ENCODE assay signal across 13 cellular contexts in the genomic region with DNA sequence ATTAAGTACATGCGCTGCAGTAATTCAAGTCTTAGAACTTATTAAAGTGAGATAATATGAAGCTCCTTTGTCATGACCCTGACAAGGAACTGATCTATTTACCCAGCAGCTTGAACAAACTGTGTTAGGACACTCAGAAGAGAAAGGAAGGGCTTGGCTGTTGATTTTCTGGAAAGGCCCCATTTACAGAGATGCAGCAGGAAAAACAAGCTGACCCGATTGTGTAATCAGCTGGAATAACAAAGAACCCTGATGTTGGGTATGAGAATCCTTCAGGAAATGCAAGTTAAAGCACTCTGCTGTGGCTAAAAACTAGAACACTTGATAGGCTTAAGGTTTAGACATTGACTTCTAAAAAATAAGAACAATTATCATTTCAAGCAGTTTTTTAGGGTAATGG.
DNase-seq lines count a peak whose midpoint lies in the region; ATAC-seq and TF ChIP-seq lines count a peak whose summit lies in the region.
"Had no signal": no experiment of that assay in that cellular context is flagged by ENCODE, and none has a peak within 500 bp of the region (broad histone marks: within the 10 kb centered on the region; RNA-seq: fewer than 3 reads in every experiment).

No MANE protein-coding gene starts in this region.

- peak; percentile 48 for DNase-seq in ELF-1 (ENCODE audit: low read depth, low spot score)
- DNase-seq in amniotic epithelial cell (ENCODE audit: low read depth) = peak; percentile 69
- peak; percentile 39 for DNase-seq in pulmonary artery endothelial cell (ENCODE audit: low read depth, low spot score)
- DNase-seq in superior temporal gyrus (ENCODE audit: extremely low spot score) = no peak
- no peak for DNase-seq in Calu3
- DNase-seq in stimulated activated naive CD8-positive, alpha-beta T cell treated with anti-CD3 and anti-CD28 coated beads, Interleukin-15, Interleukin-2, amounts not matched to agents 100 U/mL and 50 U/mL, for 24 hours = no peak
- DNase-seq in CD4-positive, alpha-beta memory T cell = no peak
- DNase-seq: activated CD4-positive, alpha-beta T cell treated with anti-CD3 and anti-CD28 coated beads, Interleukin-2, amount 10 ng/mL, durations not matched to agents 7 days and 5 days; activated naive CD8-positive, alpha-beta T cell treated with anti-CD3 and anti-CD28 coated beads for 36 hours; glutamatergic neuron; HCEC 1CT; NCI-H1436 treated with DMSO at 0.1 percent for 48 hours had no signal

- peaks cover 0 to 8% (median 2%) of the 10 kb centered on the region in 3 donors for H3K4me1 ChIP-seq in gastroesophageal sphincter
- no peaks in the 10 kb centered on the region for H3K4me1 ChIP-seq in CD4-positive, alpha-beta memory T cell (ENCODE audit: insufficient read depth, low read length)

- TF ChIP-seq POLR2A in gastroesophageal sphincter (IDR thresholded peaks at IDR 0.05) = no peak

- no peaks in the 10 kb centered on the region for H3K36me3 ChIP-seq in gastroesophageal sphincter
- H3K36me3 ChIP-seq in CD4-positive, alpha-beta memory T cell (ENCODE audit: insufficient read depth, low read length) = no peaks in the 10 kb centered on the region

- no peak for TF ChIP-seq EP300 in gastroesophageal sphincter (IDR thresholded peaks at IDR 0.05)

- H3K4me1 Mint-ChIP-seq in Calu3 (ENCODE audit: low read depth, unreplicated experiment) = no peaks in the 10 kb centered on the region
- no peaks in the 10 kb centered on the region for H3K4me1 Mint-ChIP-seq in CD4-positive, alpha-beta memory T cell
- H3K4me1 Mint-ChIP-seq: activated CD4-positive, alpha-beta T cell treated with anti-CD3 and anti-CD28 coated beads, Interleukin-2, amount 10 ng/mL, durations not matched to agents 7 days and 5 days; activated naive CD8-positive, alpha-beta T cell treated with anti-CD3 and anti-CD28 coated beads for 36 hours had no signal

- H3K9me3 ChIP-seq in gastroesophageal sphincter = no peaks in the 10 kb centered on the region
- no peaks in the 10 kb centered on the region for H3K9me3 ChIP-seq in CD4-positive, alpha-beta memory T cell (ENCODE audit: control insufficient read depth in 1 of 2, low read length in 2 of 2)

- H3K4me3 ChIP-seq in gastroesophageal sphincter = no peak overlapping the region
- H3K4me3 ChIP-seq in CD4-positive, alpha-beta memory T cell (ENCODE audit: low read length in 2 of 2) = no peak overlapping the region

- 70 to 75% methylated on average over 2 of the region's 2 CpGs for WGBS in gastroesophageal sphincter (ENCODE audit: low coverage in 1 of 2), 2 donors

- CTCF ChIA-PET in Calu3 (lab: Charles Lee) = no interaction called here
- CTCF ChIA-PET in CD4-positive, alpha-beta memory T cell (lab: Charles Lee; ENCODE audit: partially characterized antibody) = no interaction called here

- peaks cover 13% of the 10 kb centered on the region for H3K27me3 Mint-ChIP-seq in Calu3 (ENCODE audit: unreplicated experiment)
- peaks cover 2 to 12% of the 10 kb centered on the region in 2 donors for H3K27me3 Mint-ChIP-seq in CD4-positive, alpha-beta memory T cell

- no peak overlapping the region for H3K27ac Mint-ChIP-seq in Calu3 (ENCODE audit: unreplicated experiment)
- no peak overlapping the region for H3K27ac Mint-ChIP-seq in CD4-positive, alpha-beta memory T cell
- H3K27ac Mint-ChIP-seq: activated CD4-positive, alpha-beta T cell treated with anti-CD3 and anti-CD28 coated beads, Interleukin-2, amount 10 ng/mL, durations not matched to agents 7 days and 5 days; activated naive CD8-positive, alpha-beta T cell treated with anti-CD3 and anti-CD28 coated beads for 36 hours had no signal

- POLR2A ChIA-PET in CD4-positive, alpha-beta memory T cell (lab: Charles Lee; ENCODE audit: partially characterized antibody) = no interaction called here

- intact Hi-C loops in Calu3 (cut with micrococcal nuclease; ENCODE audit: unreplicated experiment) = no loop called here
- intact Hi-C loops in CD4-positive, alpha-beta memory T cell (cut with micrococcal nuclease) = no loop called here

- H3K27me3 ChIP-seq in gastroesophageal sphincter = no peaks in the 10 kb centered on the region
- H3K27me3 ChIP-seq in CD4-positive, alpha-beta memory T cell (ENCODE audit: insufficient read depth, low read length) = no peaks in the 10 kb centered on the region

- H3K4me3 Mint-ChIP-seq in Calu3 (ENCODE audit: low read depth, unreplicated experiment) = no peak overlapping the region
- no peak overlapping the region for H3K4me3 Mint-ChIP-seq in CD4-positive, alpha-beta memory T cell
- H3K4me3 Mint-ChIP-seq: activated CD4-positive, alpha-beta T cell treated with anti-CD3 and anti-CD28 coated beads, Interleukin-2, amount 10 ng/mL, durations not matched to agents 7 days and 5 days; activated naive CD8-positive, alpha-beta T cell treated with anti-CD3 and anti-CD28 coated beads for 36 hours had no signal

- no peaks in the 10 kb centered on the region for H3K36me3 Mint-ChIP-seq in Calu3 (ENCODE audit: insufficient read depth, unreplicated experiment)
- H3K36me3 Mint-ChIP-seq in CD4-positive, alpha-beta memory T cell = no peaks in the 10 kb centered on the region
- H3K36me3 Mint-ChIP-seq: activated naive CD8-positive, alpha-beta T cell treated with anti-CD3 and anti-CD28 coated beads for 36 hours had no signal

- TF ChIP-seq CTCF in gastroesophageal sphincter (IDR thresholded peaks at IDR 0.05) (no peak), Calu3 (IDR thresholded peaks at IDR 0.05; ENCODE audit: unreplicated experiment) (no peak)

- H3K27ac ChIP-seq in gastroesophageal sphincter = peak overlapping the region in 1 of 4 donors; percentile 36
- no peak overlapping the region for H3K27ac ChIP-seq in CD4-positive, alpha-beta memory T cell (ENCODE audit: low read depth, low read length)

- H3K9me3 Mint-ChIP-seq in Calu3 (ENCODE audit: low read depth, unreplicated experiment) = no peaks in the 10 kb centered on the region
- peaks cover 0 to 2% (median 0%) of the 10 kb centered on the region in 8 donors for H3K9me3 Mint-ChIP-seq in CD4-positive, alpha-beta memory T cell
- H3K9me3 Mint-ChIP-seq: activated CD4-positive, alpha-beta T cell treated with anti-CD3 and anti-CD28 coated beads, Interleukin-2, amount 10 ng/mL, durations not matched to agents 7 days and 5 days; activated naive CD8-positive, alpha-beta T cell treated with anti-CD3 and anti-CD28 coated beads for 36 hours had no signal

- no TSS peak for BruUV-seq in Calu3 (replicated peaks; lab: Mats Ljungman, UMichigan)

- peak; percentile 71 for ATAC-seq in gastroesophageal sphincter
- ATAC-seq in stimulated activated naive CD8-positive, alpha-beta T cell treated with anti-CD3 and anti-CD28 coated beads, Interleukin-15, Interleukin-2, amounts not matched to agents 100 U/mL and 50 U/mL, for 24 hours = no peak

Comparison
In these comparisons a context has a peak if more than half of its experiments do, and no peak if none do; other contexts are left out.
1. DNase-seq: peak in ELF-1 (single experiment), amniotic epithelial cell (single experiment) and pulmonary artery endothelial cell (single experiment); none in superior temporal gyrus (single experiment), Calu3 (single experiment), stimulated activated naive CD8-positive, alpha-beta T cell treated with anti-CD3 and anti-CD28 coated beads, Interleukin-15, Interleukin-2, amounts not matched to agents 100 U/mL and 50 U/mL, for 24 hours (single experiment) and CD4-positive, alpha-beta memory T cell (0 of 5).